Comparison of ENCODE assay signal across 25 cellular contexts in the genomic region with DNA sequence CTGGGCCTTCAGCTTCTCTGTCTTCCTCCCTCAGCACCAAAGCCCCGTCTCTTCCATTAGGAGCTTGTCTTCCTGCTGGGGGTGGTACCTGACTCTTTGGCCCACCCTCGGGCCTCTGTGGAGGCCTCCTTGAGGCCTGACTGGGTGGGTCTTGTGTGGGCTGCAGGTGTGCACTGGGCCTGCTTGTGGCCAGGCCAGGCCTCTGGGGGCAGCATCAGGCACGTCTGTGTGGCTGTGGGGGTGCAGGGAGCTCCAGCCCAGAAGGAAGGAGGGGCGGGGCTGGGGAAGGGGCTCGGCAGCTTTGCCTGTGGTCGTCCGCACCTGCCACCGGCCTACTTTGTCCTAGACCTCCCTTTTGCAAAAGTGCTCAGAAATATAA. TPM values are rescaled to one million over a fixed set of nuclear protein-coding genes. Genes with fewer than 3 reads are reported as not detected.
DNase-seq lines count a peak whose midpoint lies in the region; ATAC-seq, FAIRE-seq and TF ChIP-seq lines count a peak whose summit lies in the region.
"Had no signal": no experiment of that assay in that cellular context is flagged by ENCODE, and none has a peak within 500 bp of the region (broad histone marks: within the 10 kb centered on the region; RNA-seq: fewer than 3 reads in every experiment).

No MANE protein-coding gene starts in this region.

- H3K9me3 ChIP-seq in Loucy (ENCODE audit: insufficient read depth, low read depth, low read length): no peaks in the 10 kb centered on the region
- H3K9me3 ChIP-seq in ovary: no peaks in the 10 kb centered on the region
- H3K9me3 ChIP-seq: A549, right atrium auricular region, suprapubic skin, vagina had no signal

- H3K27me3 ChIP-seq in Loucy (ENCODE audit: insufficient read depth, low read length, poor library complexity, severe bottlenecking) (no peaks in the 10 kb centered on the region), bronchial epithelial cell (ENCODE audit: control insufficient read depth, insufficient read depth, low read length) (no peaks in the 10 kb centered on the region), ovary (no peaks in the 10 kb centered on the region)
- H3K27me3 ChIP-seq: dorsolateral prefrontal cortex, hepatocyte, right atrium auricular region, suprapubic skin, vagina had no signal

- H3K4me3 Mint-ChIP-seq in activated CD4-positive, alpha-beta T cell treated with anti-CD3 and anti-CD28 coated beads, Interleukin-2, amount 10 ng/mL, durations not matched to agents 7 days and 5 days: no peak overlapping the region
- no peak overlapping the region for H3K4me3 Mint-ChIP-seq in stimulated activated naive B cell treated with anti-CD40 and anti-IgM and Interleukin-4, amounts not matched to agents 10 μg/mL and 1 μg/mL and 100 μg/mL, for 72 hours
- H3K4me3 Mint-ChIP-seq: activated CD4-positive, alpha-beta T cell treated with anti-CD3 and anti-CD28 coated beads for 36 hours had no signal

- no peaks in the 10 kb centered on the region for H3K79me2 ChIP-seq in Loucy (ENCODE audit: insufficient read depth, low read length)

- TF ChIP-seq CTCF in Loucy (conservative IDR thresholded peaks at IDR 0.05; ENCODE audit: low read length): peak; percentile 38
- peak; percentile 12 for TF ChIP-seq CTCF in bronchial epithelial cell (IDR thresholded peaks at IDR 0.05; ENCODE audit: insufficient read depth, low read length, severe bottlenecking)
- no peak for TF ChIP-seq CTCF in ovary (IDR thresholded peaks at IDR 0.05)

- no peak for DNase-seq in activated CD4-positive, alpha-beta T cell treated with anti-CD3 and anti-CD28 coated beads, Interleukin-2, amount 10 ng/mL, durations not matched to agents 7 days and 5 days
- DNase-seq in activated CD4-positive, alpha-beta T cell treated with anti-CD3 and anti-CD28 coated beads, Interleukin-2, amount 50 U/mL, for 48 hours: no peak
- DNase-seq in bronchial epithelial cell (ENCODE audit: low read depth): no peak
- DNase-seq in stimulated activated naive B cell treated with anti-CD40 and anti-IgM and Interleukin-4, amounts not matched to agents 10 μg/mL and 1 μg/mL and 100 μg/mL, for 72 hours: no peak
- no peak for DNase-seq in ovary
- no peak for DNase-seq in DMS53 treated with DMSO at 0.1 percent for 48 hours (lab: John Stamatoyannopoulos, UW; ENCODE audit: unreplicated experiment)
- DNase-seq: activated CD4-positive, alpha-beta T cell treated with anti-CD3 and anti-CD28 coated beads for 36 hours; activated CD8-positive, alpha-beta memory T cell treated with anti-CD3 and anti-CD28 coated beads, Interleukin-2, amount 50 U/mL, for 4 hours; amniotic stem cell; dorsolateral prefrontal cortex; NCI-H1417; NCI-H2107; NCI-H510A treated with DMSO at 0.1 percent for 48 hours; Right ventricle myocardium superior had no signal

- TF ChIP-seq EP300 in ovary (IDR thresholded peaks at IDR 0.05): no peak

- no peak overlapping the region for H3K27ac ChIP-seq in ovary
- H3K27ac ChIP-seq: A549, hepatocyte, right atrium auricular region, suprapubic skin, vagina had no signal

- no peak for FAIRE-seq in bronchial epithelial cell (lab: Jason Lieb, UNC)
- FAIRE-seq: A549, keratinocyte had no signal

- TF ChIP-seq POLR2A in ovary (IDR thresholded peaks at IDR 0.05): no peak

- H3K36me3 Mint-ChIP-seq in activated CD4-positive, alpha-beta T cell treated with anti-CD3 and anti-CD28 coated beads, Interleukin-2, amount 10 ng/mL, durations not matched to agents 7 days and 5 days (ENCODE audit: low read depth): no peaks in the 10 kb centered on the region
- peaks cover 3 to 9% of the 10 kb centered on the region in 2 donors for H3K36me3 Mint-ChIP-seq in stimulated activated naive B cell treated with anti-CD40 and anti-IgM and Interleukin-4, amounts not matched to agents 10 μg/mL and 1 μg/mL and 100 μg/mL, for 72 hours

- 0 out of 2 replicates have a peak overlapping the region, but pooled peaks have one; percentile 36 for H2AFZ ChIP-seq in Loucy (ENCODE audit: low read length)
- H2AFZ ChIP-seq: hepatocyte had no signal

- peaks cover 2% of the 10 kb centered on the region for H3K4me1 Mint-ChIP-seq in activated CD4-positive, alpha-beta T cell treated with anti-CD3 and anti-CD28 coated beads, Interleukin-2, amount 10 ng/mL, durations not matched to agents 7 days and 5 days
- peaks cover 9 to 12% of the 10 kb centered on the region in 2 donors for H3K4me1 Mint-ChIP-seq in stimulated activated naive B cell treated with anti-CD40 and anti-IgM and Interleukin-4, amounts not matched to agents 10 μg/mL and 1 μg/mL and 100 μg/mL, for 72 hours
- H3K4me1 Mint-ChIP-seq: activated CD4-positive, alpha-beta T cell treated with anti-CD3 and anti-CD28 coated beads for 36 hours had no signal

- CTCF ChIA-PET in activated CD4-positive, alpha-beta T cell treated with anti-CD3 and anti-CD28 coated beads, Interleukin-2, amount 10 ng/mL, durations not matched to agents 7 days and 5 days (lab: Charles Lee): interaction anchor here (0.7 to 0.9 kb wide), 2 partner anchors 9 to 1129 kb away, joined by 3 to 4 read pairs; a partner anchor contains a TSS

- H3K27ac Mint-ChIP-seq in activated CD4-positive, alpha-beta T cell treated with anti-CD3 and anti-CD28 coated beads, Interleukin-2, amount 10 ng/mL, durations not matched to agents 7 days and 5 days: peak overlapping the region; percentile 64
- H3K27ac Mint-ChIP-seq in stimulated activated naive B cell treated with anti-CD40 and anti-IgM and Interleukin-4, amounts not matched to agents 10 μg/mL and 1 μg/mL and 100 μg/mL, for 72 hours: peak overlapping the region; percentile 85
- H3K27ac Mint-ChIP-seq: activated CD4-positive, alpha-beta T cell treated with anti-CD3 and anti-CD28 coated beads for 36 hours had no signal

- no peaks in the 10 kb centered on the region for H3K27me3 Mint-ChIP-seq in activated CD4-positive, alpha-beta T cell treated with anti-CD3 and anti-CD28 coated beads, Interleukin-2, amount 10 ng/mL, durations not matched to agents 7 days and 5 days
- no peaks in the 10 kb centered on the region for H3K27me3 Mint-ChIP-seq in stimulated activated naive B cell treated with anti-CD40 and anti-IgM and Interleukin-4, amounts not matched to agents 10 μg/mL and 1 μg/mL and 100 μg/mL, for 72 hours
- H3K27me3 Mint-ChIP-seq: activated CD4-positive, alpha-beta T cell treated with anti-CD3 and anti-CD28 coated beads for 36 hours had no signal

- H3K4me3 ChIP-seq in Loucy (ENCODE audit: low read length, poor library complexity, severe bottlenecking): peak overlapping the region; percentile 60
- H3K4me3 ChIP-seq in bronchial epithelial cell (ENCODE audit: low read depth, low read length): no peak overlapping the region
- H3K4me3 ChIP-seq in ovary: no peak overlapping the region
- H3K4me3 ChIP-seq: A549, dorsolateral prefrontal cortex, hepatocyte, lung, right atrium auricular region, suprapubic skin, vagina had no signal

- 30 to 52% (median 44%) methylated on average over 8 of the region's 8 CpGs for WGBS in ovary, 3 donors

- no peaks in the 10 kb centered on the region for H3K9me3 Mint-ChIP-seq in activated CD4-positive, alpha-beta T cell treated with anti-CD3 and anti-CD28 coated beads, Interleukin-2, amount 10 ng/mL, durations not matched to agents 7 days and 5 days
- H3K9me3 Mint-ChIP-seq in stimulated activated naive B cell treated with anti-CD40 and anti-IgM and Interleukin-4, amounts not matched to agents 10 μg/mL and 1 μg/mL and 100 μg/mL, for 72 hours: no peaks in the 10 kb centered on the region

- intact Hi-C loops in ovary (cut with DNase I): no loop called here

- peak overlapping the region; percentile 70 for H3K4me2 ChIP-seq in Loucy (ENCODE audit: low read depth, low read length, poor library complexity, severe bottlenecking)
- H3K4me2 ChIP-seq: A549, hepatocyte had no signal

- peak overlapping the region; percentile 58 for H3K9ac ChIP-seq in Loucy (ENCODE audit: low read depth, low read length, poor library complexity, severe bottlenecking)

- peaks cover 14% of the 10 kb centered on the region for H3K4me1 ChIP-seq in Loucy (ENCODE audit: insufficient read depth, low read length, poor library complexity, severe bottlenecking)
- H3K4me1 ChIP-seq in ovary (ENCODE audit: insufficient read depth): no peaks in the 10 kb centered on the region
- H3K4me1 ChIP-seq: right atrium auricular region, vagina had no signal

- POLR2A ChIA-PET in activated CD4-positive, alpha-beta T cell treated with anti-CD3 and anti-CD28 coated beads, Interleukin-2, amount 10 ng/mL, durations not matched to agents 7 days and 5 days (lab: Charles Lee): no interaction called here

- no peaks in the 10 kb centered on the region for H4K20me1 ChIP-seq in Loucy (ENCODE audit: insufficient read depth, low read length, poor library complexity, severe bottlenecking)

- no peak for ATAC-seq in stimulated activated naive B cell treated with anti-CD40 and anti-IgM and Interleukin-4, amounts not matched to agents 10 μg/mL and 1 μg/mL and 100 μg/mL, for 72 hours (replicated peaks)
- no peak for ATAC-seq in GM19351 (IDR thresholded peaks at IDR 0.05; ENCODE audit: unreplicated experiment)
- ATAC-seq: activated CD4-positive, alpha-beta T cell treated with anti-CD3 and anti-CD28 coated beads for 36 hours had no signal

- H3K36me3 ChIP-seq in Loucy (ENCODE audit: insufficient read depth, low read length) (no peaks in the 10 kb centered on the region), bronchial epithelial cell (ENCODE audit: control insufficient read depth, insufficient read depth, low read length) (peaks cover 5% of the 10 kb centered on the region), ovary (no peaks in the 10 kb centered on the region)
- H3K36me3 ChIP-seq: right atrium auricular region had no signal

- no peaks in the 10 kb centered on the region for H3F3A ChIP-seq in Loucy (ENCODE audit: low read depth)

- H3K9me2 ChIP-seq in Loucy (replicated peaks; ENCODE audit: low read depth, low read length): no peaks in the 10 kb centered on the region

RNA-seq across cellular contexts. Expression of a gene that starts 7.0 kb away (rescaled TPM):
- 10 to 100 TPM; 44.5 to 46.1 TPM for total RNA-seq in activated CD4-positive, alpha-beta T cell treated with anti-CD3 and anti-CD28 coated beads, Interleukin-2, amount 10 ng/mL, durations not matched to agents 7 days and 5 days
- total RNA-seq in bronchial epithelial cell (17.2 and 17.9 TPM in 2 replicates), ovary (10 to 100 TPM; 24.1 to 47.7 (median 39.8) TPM)
- polyA plus RNA-seq in ovary: 10 to 100 TPM in 1 of 2 donors, 1 to 10 TPM in 1; 4.3 to 36.3 TPM

RNA-seq across cellular contexts. Expression of a gene that starts 10.0 kb away (rescaled TPM):
- total RNA-seq in activated CD4-positive, alpha-beta T cell treated with anti-CD3 and anti-CD28 coated beads, Interleukin-2, amount 10 ng/mL, durations not matched to agents 7 days and 5 days: 1 to 10 TPM; 1.9 to 2.7 TPM
- under 0.01 TPM in 2 replicates for total RNA-seq in bronchial epithelial cell
- 10 to 100 TPM in 1 of 7 donors, 1 to 10 TPM in 6; 3.2 to 15.4 (median 5.0) TPM for total RNA-seq in ovary
- polyA plus RNA-seq in ovary: 1 to 10 TPM in 1 of 2 donors, under 1 TPM in 1; 0.53 to 5.9 TPM

RNA-seq across cellular contexts. Expression of a gene that starts 13.1 kb away (rescaled TPM):
- 10 to 100 TPM; 13.3 to 17.6 TPM for total RNA-seq in activated CD4-positive, alpha-beta T cell treated with anti-CD3 and anti-CD28 coated beads, Interleukin-2, amount 10 ng/mL, durations not matched to agents 7 days and 5 days
- total RNA-seq in bronchial epithelial cell: 10.8 and 16.8 TPM in 2 replicates
- 10 to 100 TPM; 11.7 to 24.1 (median 21.4) TPM for total RNA-seq in ovary
- 10 to 100 TPM in 1 of 2 donors, 1 to 10 TPM in 1; 1.9 to 21.0 TPM for polyA plus RNA-seq in ovary

RNA-seq across cellular contexts. Expression of a gene that starts 16.6 kb away (rescaled TPM):
- not detected for total RNA-seq in activated CD4-positive, alpha-beta T cell treated with anti-CD3 and anti-CD28 coated beads, Interleukin-2, amount 10 ng/mL, durations not matched to agents 7 days and 5 days
- total RNA-seq in bronchial epithelial cell (not detected in 2 replicates), ovary (not detected)
- not detected for polyA plus RNA-seq in ovary
- total RNA-seq: activated CD4-positive, alpha-beta T cell treated with anti-CD3 and anti-CD28 coated beads for 36 hours; cardiac septum; epithelial cell of proximal tubule; hepatocyte; lung; right atrium auricular region; Right ventricle myocardium superior; suprapubic skin; vagina had no signal
- polyA plus RNA-seq: hepatocyte, keratinocyte, lung had no signal

RNA-seq across cellular contexts. Expression of a gene that starts 49.3 kb away (rescaled TPM):
- total RNA-seq in activated CD4-positive, alpha-beta T cell treated with anti-CD3 and anti-CD28 coated beads, Interleukin-2, amount 10 ng/mL, durations not matched to agents 7 days and 5 days: 10 to 100 TPM; 59.1 to 72.1 TPM
- total RNA-seq in bronchial epithelial cell (27.1 and 31.9 TPM in 2 replicates), ovary (10 to 100 TPM; 16.9 to 38.9 (median 30.5) TPM)
- polyA plus RNA-seq in ovary: 10 to 100 TPM in 1 of 2 donors, 1 to 10 TPM in 1; 1.6 to 19.4 TPM

Comparison
In these comparisons a context has a peak if more than half of its experiments do, and no peak if none do; other contexts are left out.
1. CTCF ChIP-seq: peak in Loucy (single experiment) and bronchial epithelial cell (single experiment); none in ovary (0 of 3).